ENCODE assay signal across 11 cellular contexts in the genomic region with DNA sequence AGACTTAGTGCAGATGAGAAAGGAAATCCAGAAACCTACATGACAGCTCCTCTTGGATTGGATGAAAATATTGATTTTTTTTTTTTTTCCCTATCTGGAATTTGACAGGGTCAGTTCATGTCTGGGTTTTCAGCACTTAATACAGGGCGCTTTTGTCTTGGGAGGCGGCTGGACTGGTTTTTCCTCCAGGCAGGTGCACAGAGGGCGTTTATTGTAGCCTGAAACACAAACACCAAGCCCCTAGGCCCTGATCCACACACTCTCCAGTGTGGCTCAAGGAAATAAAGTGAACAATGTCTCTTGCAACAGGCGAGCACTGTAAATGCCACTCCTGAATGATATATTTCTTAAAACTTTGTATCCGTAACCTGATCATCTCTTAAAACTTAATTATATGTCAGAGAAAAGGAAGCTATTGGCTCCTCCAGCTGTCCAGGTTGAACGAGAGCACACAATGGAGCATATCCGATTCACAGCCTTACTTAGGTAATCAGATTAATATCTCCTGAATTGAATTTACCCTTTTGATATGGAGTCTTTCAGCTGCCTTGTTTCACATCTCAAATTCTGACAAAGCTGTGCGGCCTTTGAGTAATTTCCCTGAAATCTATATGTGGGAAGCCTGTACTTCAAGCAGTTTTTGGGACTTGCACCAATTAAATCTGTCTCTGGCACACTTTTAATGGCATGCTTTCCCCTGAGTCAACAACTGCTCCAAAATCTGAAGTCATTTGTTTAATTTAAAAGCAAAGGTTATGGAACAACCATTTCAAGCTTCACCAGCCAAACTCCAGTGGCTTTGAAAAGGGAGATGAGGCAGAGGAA.
DNase-seq lines count a peak whose midpoint lies in the region; TF ChIP-seq lines count a peak whose summit lies in the region.
"Had no signal": no experiment of that assay in that cellular context is flagged by ENCODE, and none has a peak within 500 bp of the region (broad histone marks: within the 10 kb centered on the region; RNA-seq: fewer than 3 reads in every experiment).

No MANE protein-coding gene starts in this region.

- H3K27ac Mint-ChIP-seq in osteocyte (ENCODE audit: unreplicated experiment), result peak overlapping the region; percentile 1
- H3K27ac Mint-ChIP-seq in CD14-positive monocyte, result no peak overlapping the region
- H3K27ac Mint-ChIP-seq: activated CD4-positive, alpha-beta T cell treated with anti-CD3 and anti-CD28 coated beads, Interleukin-2, amount 10 ng/mL, durations not matched to agents 24 days and 14 days had no signal

- peaks cover 28% of the 10 kb centered on the region for H3K4me1 Mint-ChIP-seq in osteocyte (ENCODE audit: unreplicated experiment)
- peaks cover 17% of the 10 kb centered on the region for H3K4me1 Mint-ChIP-seq in CD14-positive monocyte

- no peak overlapping the region for H3K4me3 ChIP-seq in esophagus muscularis mucosa

- WGBS in esophagus muscularis mucosa, result 73% methylated on average over 8 of the region's 8 CpGs

- H3K36me3 Mint-ChIP-seq in osteocyte (ENCODE audit: unreplicated experiment) (peaks cover 1% of the 10 kb centered on the region), CD14-positive monocyte (peaks cover 10 to 11% of the 10 kb centered on the region in 2 donors)

- peak overlapping the region; percentile 77 to 80 (median 79) for H3K27ac ChIP-seq in esophagus muscularis mucosa (replicated peaks in 1 of 4)
- H3K27ac ChIP-seq: neutrophil had no signal

- DNase-seq in DMS53 treated with DMSO at 0.1 percent for 48 hours (lab: John Stamatoyannopoulos, UW; ENCODE audit: unreplicated experiment) (peak; percentile 48), NCI-H2107 (lab: John Stamatoyannopoulos, UW) (peak; percentile 63), esophagus muscularis mucosa (ENCODE audit: extremely low spot score) (no peak), osteocyte (ENCODE audit: extremely low spot score, unreplicated experiment) (no peak), CD14-positive monocyte (ENCODE audit: low spot score) (no peak), hepatic stellate cell (ENCODE audit: low spot score) (no peak), AG20443 (ENCODE audit: low spot score) (no peak), GM03348 (ENCODE audit: low spot score) (no peak)
- DNase-seq: activated CD4-positive, alpha-beta T cell treated with anti-CD3 and anti-CD28 coated beads, Interleukin-2, amount 10 ng/mL, durations not matched to agents 24 days and 14 days; substantia nigra had no signal

- peaks cover 6 to 44% (median 42%) of the 10 kb centered on the region in 4 donors for H3K4me1 ChIP-seq in esophagus muscularis mucosa

- TF ChIP-seq CTCF in esophagus muscularis mucosa (IDR thresholded peaks at IDR 0.05) (no peak), osteocyte (IDR thresholded peaks at IDR 0.05) (no peak), CD14-positive monocyte (IDR thresholded peaks at IDR 0.05) (no peak)

- intact Hi-C loops in esophagus muscularis mucosa (cut with DNase I), result no loop called here
- intact Hi-C loops in CD14-positive monocyte (cut with micrococcal nuclease), result no loop called here

- no peaks in the 10 kb centered on the region for H3K9me3 ChIP-seq in esophagus muscularis mucosa
- H3K9me3 ChIP-seq: neutrophil had no signal

- H3K4me3 Mint-ChIP-seq in osteocyte (ENCODE audit: unreplicated experiment), result no peak overlapping the region
- H3K4me3 Mint-ChIP-seq in CD14-positive monocyte, result no peak overlapping the region
- H3K4me3 Mint-ChIP-seq: activated CD4-positive, alpha-beta T cell treated with anti-CD3 and anti-CD28 coated beads, Interleukin-2, amount 10 ng/mL, durations not matched to agents 24 days and 14 days had no signal

- no peaks in the 10 kb centered on the region for H3K27me3 ChIP-seq in esophagus muscularis mucosa
- H3K27me3 ChIP-seq: neutrophil had no signal

- H3K36me3 ChIP-seq in esophagus muscularis mucosa, result no peaks in the 10 kb centered on the region
- H3K36me3 ChIP-seq: neutrophil had no signal

- TF ChIP-seq EP300 in esophagus muscularis mucosa (IDR thresholded peaks at IDR 0.05), result no peak

- TF ChIP-seq POLR2A in esophagus muscularis mucosa (IDR thresholded peaks at IDR 0.05; ENCODE audit: low read depth), result no peak

- no peaks in the 10 kb centered on the region for H3K27me3 Mint-ChIP-seq in osteocyte (ENCODE audit: unreplicated experiment)
- H3K27me3 Mint-ChIP-seq in CD14-positive monocyte (ENCODE audit: low read depth in 3 of 3), result peaks cover 0 to under 1% (median 0%) of the 10 kb centered on the region in 3 donors
- H3K27me3 Mint-ChIP-seq: activated CD4-positive, alpha-beta T cell treated with anti-CD3 and anti-CD28 coated beads, Interleukin-2, amount 10 ng/mL, durations not matched to agents 24 days and 14 days had no signal

- H3K9me3 Mint-ChIP-seq in osteocyte (ENCODE audit: unreplicated experiment) (peaks cover 2% of the 10 kb centered on the region), CD14-positive monocyte (peaks cover 8 to 13% (median 9%) of the 10 kb centered on the region in 7 donors)
- H3K9me3 Mint-ChIP-seq: activated CD4-positive, alpha-beta T cell treated with anti-CD3 and anti-CD28 coated beads, Interleukin-2, amount 10 ng/mL, durations not matched to agents 24 days and 14 days had no signal

Comparison
In these comparisons a context has a peak if more than half of its experiments do, and no peak if none do; other contexts are left out.
1. DNase-seq: peak in DMS53 treated with DMSO at 0.1 percent for 48 hours (single experiment) and NCI-H2107 (single experiment); none in esophagus muscularis mucosa (single experiment), osteocyte (single experiment), CD14-positive monocyte (single experiment), hepatic stellate cell (single experiment), AG20443 (single experiment) and GM03348 (single experiment).